Comparison of ENCODE assay signal across 14 cellular contexts in genomic region chr12:106132175-106133135, GRCh38. TPM values are rescaled to one million over a fixed set of nuclear protein-coding genes. Genes with fewer than 3 reads are reported as not detected.
DNase-seq lines count a peak whose midpoint lies in the region; ATAC-seq and TF ChIP-seq lines count a peak whose summit lies in the region.
"Had no signal": no experiment of that assay in that cellular context is flagged by ENCODE, and none has a peak within 500 bp of the region (broad histone marks: within the 10 kb centered on the region; RNA-seq: fewer than 3 reads in every experiment).

No MANE protein-coding gene starts in this region.

- peaks cover 88% of the 10 kb centered on the region for H3K4me1 Mint-ChIP-seq in mesothelial cell of epicardium

- no peak overlapping the region for H3K4me3 ChIP-seq in right cardiac atrium (ENCODE audit: low read length)
- H3K4me3 ChIP-seq in dorsolateral prefrontal cortex = peak overlapping the region in 12 of 59 donors; percentile 1 to 94 (median 6)
- no peak overlapping the region for H3K4me3 ChIP-seq in aorta (ENCODE audit: low read length in 2 of 2)
- H3K4me3 ChIP-seq: suprapubic skin had no signal

- DNase-seq in right cardiac atrium (no peak), left cardiac atrium (no peak), dorsolateral prefrontal cortex (no peak), mesothelial cell of epicardium (ENCODE audit: low spot score in 2 of 2, unreplicated experiment in 2 of 2) (no peak), aorta (no peak), NCI-H748 (lab: John Stamatoyannopoulos, UW; ENCODE audit: unreplicated experiment) (no peak), AG20443 (ENCODE audit: low spot score) (no peak)
- DNase-seq: activated gamma-delta T cell treated with Interleukin-2 at 50 U/mL for 16 hours; effector memory CD4-positive, alpha-beta T cell; NCI-H774; RPMI8226; T-helper 2 cell had no signal

- no peak for TF ChIP-seq CTCF in dorsolateral prefrontal cortex (IDR thresholded peaks at IDR 0.05 in 54 of 56, conservative IDR thresholded peaks at IDR 0.05 in 2 of 56; ENCODE audit: low read depth in 1 of 56, partially characterized antibody in 56 of 56)
- TF ChIP-seq CTCF in mesothelial cell of epicardium (IDR thresholded peaks at IDR 0.05; ENCODE audit: unreplicated experiment) = no peak

- H3K36me3 Mint-ChIP-seq in mesothelial cell of epicardium = no peaks in the 10 kb centered on the region

- H3K9me3 ChIP-seq in right cardiac atrium (ENCODE audit: control insufficient read depth, low read length) (no peaks in the 10 kb centered on the region), aorta (ENCODE audit: control insufficient read depth, low read length) (no peaks in the 10 kb centered on the region)
- H3K9me3 ChIP-seq: suprapubic skin had no signal

- ATAC-seq in right cardiac atrium (no peak), left cardiac atrium (no peak), aorta (ENCODE audit: low FRiP score) (no peak), GM19351 (IDR thresholded peaks at IDR 0.05; ENCODE audit: unreplicated experiment) (no peak)

- no peak overlapping the region for H3K4me3 Mint-ChIP-seq in mesothelial cell of epicardium

- H3K27me3 Mint-ChIP-seq in mesothelial cell of epicardium (ENCODE audit: low read depth) = no peaks in the 10 kb centered on the region

- H3K27ac ChIP-seq in right cardiac atrium (ENCODE audit: low read length) (peak overlapping the region; percentile 55), dorsolateral prefrontal cortex (peak overlapping the region in 49 of 59 donors; percentile 1 to 99 (median 49)), aorta (ENCODE audit: low read depth in 1 of 2, low read length in 2 of 2) (peak overlapping the region; percentile 18 to 58)
- H3K27ac ChIP-seq: suprapubic skin had no signal

- H3K4me1 ChIP-seq in right cardiac atrium (ENCODE audit: control insufficient read depth, insufficient read depth, low read length) (peaks cover 42% of the 10 kb centered on the region), aorta (ENCODE audit: control insufficient read depth in 1 of 2, insufficient read depth in 2 of 2, low read length in 2 of 2) (peaks cover 2 to 13% of the 10 kb centered on the region in 2 donors)

- no peaks in the 10 kb centered on the region for H3K36me3 ChIP-seq in aorta (ENCODE audit: control insufficient read depth in 1 of 2, insufficient read depth in 2 of 2, low read length in 1 of 2)
- H3K36me3 ChIP-seq: suprapubic skin had no signal

- intact Hi-C loops in right cardiac atrium (cut with DNase I) = loop anchor here (10.0 kb wide), 4 partner anchors 148 to 708 kb away; no protein-coding TSS in a partner anchor
- intact Hi-C loops in left cardiac atrium (cut with DNase I) = loop anchor here (10.0 kb wide), 4 partner anchors 58 to 708 kb away; no protein-coding TSS in a partner anchor
- intact Hi-C loops in dorsolateral prefrontal cortex (cut with DNase I) = loop anchor here (10.0 kb wide), 2 partner anchors 212 to 222 kb away; partner anchors contain the start of gene POLR3B (in 1 of the 2)
- intact Hi-C loops in aorta (cut with DNase I) = loop anchor here in 1 of 2 donors (10.0 kb wide), 1 partner anchor 388 kb away; no protein-coding TSS in a partner anchor

- no peaks in the 10 kb centered on the region for H3K9me3 Mint-ChIP-seq in mesothelial cell of epicardium

- H3K27me3 ChIP-seq in right cardiac atrium (ENCODE audit: control insufficient read depth, insufficient read depth) (no peaks in the 10 kb centered on the region), dorsolateral prefrontal cortex (no peaks in the 10 kb centered on the region), aorta (ENCODE audit: control insufficient read depth in 1 of 2, insufficient read depth in 2 of 2, low read length in 1 of 2) (no peaks in the 10 kb centered on the region)

- 63% methylated on average over 7 of the region's 7 CpGs for WGBS in right cardiac atrium
- 77 to 80% methylated on average over 7 of the region's 7 CpGs for WGBS in aorta, 2 donors

- H3K27ac Mint-ChIP-seq in mesothelial cell of epicardium = peak overlapping the region; percentile 78

RNA-seq across cellular contexts. Expression of gene NUAK1, which starts 6.3 kb away (rescaled TPM):
- total RNA-seq in right cardiac atrium (10 to 100 TPM; 20.1 to 30.2 (median 23.7) TPM), left cardiac atrium (10 to 100 TPM; 20.4 to 40.1 TPM), dorsolateral prefrontal cortex (100 to 1,000 TPM in 82 of 120 experiments, 10 to 100 TPM in 38; 44.5 to 165 (median 114) TPM), mesothelial cell of epicardium (23.4 to 27.0 TPM (median 25.1 TPM) in 3 replicates), aorta (10 to 100 TPM; 28.2 to 37.7 TPM)
- polyA plus RNA-seq in right cardiac atrium (10.0 TPM), aorta (1 to 10 TPM; 5.3 to 8.7 TPM)
